ENCODE assay signal across 23 cellular contexts in genomic region chr3:134161817-134162396, GRCh38.
DNase-seq lines count a peak whose midpoint lies in the region; TF ChIP-seq lines count a peak whose summit lies in the region.
"Had no signal": no experiment of that assay in that cellular context is flagged by ENCODE, and none has a peak within 500 bp of the region (broad histone marks: within the 10 kb centered on the region; RNA-seq: fewer than 3 reads in every experiment).

No MANE protein-coding gene starts in this region.

- no peak overlapping the region for H3K18ac ChIP-seq in mesenchymal stem cell (ENCODE audit: low read depth in 1 of 2, low read length in 2 of 2)

- peaks cover 1% of the 10 kb centered on the region for H3K4me1 ChIP-seq in mesenchymal stem cell (ENCODE audit: control insufficient read depth, insufficient read depth, low read depth, low read length)
- H3K4me1 ChIP-seq: lower lobe of right lung, prostate gland, upper lobe of left lung had no signal

- no peak overlapping the region for H3K4me3 Mint-ChIP-seq in endothelial cell (ENCODE audit: unreplicated experiment)
- H3K4me3 Mint-ChIP-seq: activated B cell treated with CpG ODN at 0.5 μM for 24 hours; activated CD4-positive, alpha-beta memory T cell treated with anti-CD3 and anti-CD28 coated beads for 36 hours; activated naive CD8-positive, alpha-beta T cell treated with anti-CD3 and anti-CD28 coated beads for 36 hours; B cell had no signal

- TF ChIP-seq CTCF in endothelial cell (IDR thresholded peaks at IDR 0.05; ENCODE audit: unreplicated experiment) = no peak

- H3K9me3 Mint-ChIP-seq in endothelial cell (ENCODE audit: unreplicated experiment) = no peaks in the 10 kb centered on the region
- H3K9me3 Mint-ChIP-seq: activated B cell treated with CpG ODN at 0.5 μM for 24 hours; activated CD4-positive, alpha-beta memory T cell treated with anti-CD3 and anti-CD28 coated beads for 36 hours; activated naive CD8-positive, alpha-beta T cell treated with anti-CD3 and anti-CD28 coated beads for 36 hours had no signal

- no peak overlapping the region for H4K91ac ChIP-seq in mesenchymal stem cell (ENCODE audit: low read length)

- H3K23ac ChIP-seq in mesenchymal stem cell (ENCODE audit: low read length in 2 of 2) = no peak overlapping the region

- H2BK15ac ChIP-seq in mesenchymal stem cell (ENCODE audit: low read depth, poor library complexity, severe bottlenecking) = no peak overlapping the region

- no peak overlapping the region for H2BK12ac ChIP-seq in mesenchymal stem cell (ENCODE audit: low read length in 2 of 2)

- no peak overlapping the region for H4K8ac ChIP-seq in mesenchymal stem cell (ENCODE audit: low read length)

- H3K27ac Mint-ChIP-seq in endothelial cell (ENCODE audit: unreplicated experiment) = peak overlapping the region; percentile 54
- H3K27ac Mint-ChIP-seq: activated B cell treated with CpG ODN at 0.5 μM for 24 hours; activated CD4-positive, alpha-beta memory T cell treated with anti-CD3 and anti-CD28 coated beads for 36 hours; activated naive CD8-positive, alpha-beta T cell treated with anti-CD3 and anti-CD28 coated beads for 36 hours; B cell had no signal

- H3K27me3 ChIP-seq in mesenchymal stem cell (ENCODE audit: control insufficient read depth in 1 of 2, insufficient read depth in 1 of 2, low read length in 2 of 2) = no peaks in the 10 kb centered on the region
- H3K27me3 ChIP-seq: upper lobe of left lung had no signal

- H3K9me3 ChIP-seq in mesenchymal stem cell (ENCODE audit: control insufficient read depth, low read length) = no peaks in the 10 kb centered on the region
- H3K9me3 ChIP-seq: lower lobe of right lung, prostate gland, upper lobe of left lung had no signal

- peaks cover 7 to 71% of the 10 kb centered on the region in 2 experiments for H3K36me3 ChIP-seq in mesenchymal stem cell (ENCODE audit: control insufficient read depth in 1 of 2, insufficient read depth in 2 of 2, low read depth in 1 of 2, low read length in 2 of 2)
- H3K36me3 ChIP-seq: prostate gland had no signal

- H2AK5ac ChIP-seq in mesenchymal stem cell (ENCODE audit: low read length, severe bottlenecking) = no peak overlapping the region

- no peak overlapping the region for H2BK120ac ChIP-seq in mesenchymal stem cell (ENCODE audit: low read depth, low read length)

- no peak overlapping the region for H2AFZ ChIP-seq in mesenchymal stem cell (ENCODE audit: low read depth, low read length)

- 47% methylated on average over 7 of the region's 8 CpGs for WGBS in mesenchymal stem cell

- H3K4me2 ChIP-seq in mesenchymal stem cell (ENCODE audit: low read length, poor library complexity, severe bottlenecking) = no peak overlapping the region

- H3K4me3 ChIP-seq in mesenchymal stem cell (ENCODE audit: insufficient read depth in 1 of 2, low read depth in 1 of 2, low read length in 2 of 2) = no peak overlapping the region
- H3K4me3 ChIP-seq: lower lobe of right lung, prostate gland, upper lobe of left lung had no signal

- H3K14ac ChIP-seq in mesenchymal stem cell (ENCODE audit: low read length in 2 of 2) = peak overlapping the region in 1 of 2 experiments; percentile 57

- H3K79me1 ChIP-seq in mesenchymal stem cell (replicated peaks; ENCODE audit: low read length, poor library complexity, severe bottlenecking) = peaks cover 18% of the 10 kb centered on the region

- H3K36me3 Mint-ChIP-seq in endothelial cell (ENCODE audit: low read depth, unreplicated experiment) = peaks cover 15% of the 10 kb centered on the region

- no peak overlapping the region for H3K9ac ChIP-seq in mesenchymal stem cell (ENCODE audit: low read length)

- H3K27ac ChIP-seq in mesenchymal stem cell (ENCODE audit: low read length, poor library complexity, severe bottlenecking) = no peak overlapping the region
- H3K27ac ChIP-seq: lower lobe of right lung, prostate gland, upper lobe of left lung had no signal

- H3K27me3 Mint-ChIP-seq in endothelial cell (ENCODE audit: unreplicated experiment) = no peaks in the 10 kb centered on the region
- H3K27me3 Mint-ChIP-seq: activated B cell treated with CpG ODN at 0.5 μM for 24 hours; activated CD4-positive, alpha-beta memory T cell treated with anti-CD3 and anti-CD28 coated beads for 36 hours; activated naive CD8-positive, alpha-beta T cell treated with anti-CD3 and anti-CD28 coated beads for 36 hours; B cell had no signal

- H3K4me1 Mint-ChIP-seq in endothelial cell (ENCODE audit: unreplicated experiment) = peaks cover 10% of the 10 kb centered on the region
- H3K4me1 Mint-ChIP-seq: activated B cell treated with CpG ODN at 0.5 μM for 24 hours; activated naive CD8-positive, alpha-beta T cell treated with anti-CD3 and anti-CD28 coated beads for 36 hours; B cell had no signal

- no peak overlapping the region for H2BK5ac ChIP-seq in mesenchymal stem cell (ENCODE audit: low read depth, low read length, poor library complexity, severe bottlenecking)

- DNase-seq in DMS 273 (lab: John Stamatoyannopoulos, UW; ENCODE audit: unreplicated experiment) (peak; percentile 64), HT1080 (ENCODE audit: low read depth) (peak; percentile 17), endothelial cell (ENCODE audit: low spot score) (peak; percentile 30), mesenchymal stem cell (peak; percentile 36), superior temporal gyrus (ENCODE audit: extremely low spot score) (no peak), UCSD-AML1 (lab: John Stamatoyannopoulos, UW; ENCODE audit: unreplicated experiment) (no peak), NAMALWA (ENCODE audit: low spot score) (no peak)
- no peak for DNase-seq in activated CD4-positive, alpha-beta T cell treated with anti-CD3 and anti-CD28 coated beads, Interleukin-2, amount 50 U/mL, for 1 hour
- DNase-seq: activated B cell treated with CpG ODN at 0.5 μM for 24 hours; activated CD4-positive, alpha-beta memory T cell treated with anti-CD3 and anti-CD28 coated beads for 36 hours; activated naive CD8-positive, alpha-beta T cell treated with anti-CD3 and anti-CD28 coated beads for 36 hours; DMS79 treated with DMSO at 0.1 percent for 48 hours; foreskin fibroblast; HCEC 1CT; hippocampal formation; kidney; lower lobe of right lung; NCI-H1048; NCI-H187 treated with DMSO at 0.1 percent for 48 hours; NCI-H774; upper lobe of left lung had no signal

- H3K4ac ChIP-seq in mesenchymal stem cell (ENCODE audit: low read depth in 1 of 2, low read length in 2 of 2) = no peak overlapping the region

Comparison
In these comparisons a context has a peak if more than half of its experiments do, and no peak if none do; other contexts are left out.
1. DNase-seq: peak in DMS 273 (single experiment), HT1080 (single experiment), endothelial cell (single experiment) and mesenchymal stem cell (single experiment); none in activated CD4-positive, alpha-beta T cell treated with anti-CD3 and anti-CD28 coated beads, Interleukin-2, amount 50 U/mL, for 1 hour (single experiment), superior temporal gyrus (single experiment), UCSD-AML1 (single experiment) and NAMALWA (single experiment).